ENCODE assay signal across 1 cellular context in the genomic region with DNA sequence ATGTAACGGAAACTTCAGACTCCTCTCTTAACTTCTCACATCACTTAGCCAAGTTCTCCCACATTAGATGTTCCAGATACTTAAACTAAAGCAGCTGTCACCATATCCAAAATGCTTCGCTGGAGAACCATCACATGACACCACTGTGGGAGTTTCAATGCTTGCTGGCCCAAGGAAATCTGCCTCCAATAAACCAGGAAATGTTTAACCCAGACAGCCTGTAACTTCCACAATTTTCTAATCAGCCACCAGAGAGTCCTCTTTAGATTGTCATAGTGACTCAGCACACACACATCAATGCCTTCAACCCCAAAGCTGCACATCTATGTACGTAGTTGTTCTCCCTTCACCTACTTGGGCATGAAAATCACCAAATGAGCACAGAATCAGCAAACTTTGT.
TF ChIP-seq lines count a peak whose summit lies in the region.

No MANE protein-coding gene starts in this region.

TF ChIP-seq in HCT116, 20 proteins besides CTCF, POLR2A, EP300 and RAD21 (continued from another document):
- TF ChIP-seq, protein P1, sequence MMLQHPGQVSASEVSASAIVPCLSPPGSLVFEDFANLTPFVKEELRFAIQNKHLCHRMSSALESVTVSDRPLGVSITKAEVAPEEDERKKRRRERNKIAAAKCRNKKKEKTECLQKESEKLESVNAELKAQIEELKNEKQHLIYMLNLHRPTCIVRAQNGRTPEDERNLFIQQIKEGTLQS (IDR thresholded peaks at IDR 0.05), result no peak
